In the genomic region with DNA sequence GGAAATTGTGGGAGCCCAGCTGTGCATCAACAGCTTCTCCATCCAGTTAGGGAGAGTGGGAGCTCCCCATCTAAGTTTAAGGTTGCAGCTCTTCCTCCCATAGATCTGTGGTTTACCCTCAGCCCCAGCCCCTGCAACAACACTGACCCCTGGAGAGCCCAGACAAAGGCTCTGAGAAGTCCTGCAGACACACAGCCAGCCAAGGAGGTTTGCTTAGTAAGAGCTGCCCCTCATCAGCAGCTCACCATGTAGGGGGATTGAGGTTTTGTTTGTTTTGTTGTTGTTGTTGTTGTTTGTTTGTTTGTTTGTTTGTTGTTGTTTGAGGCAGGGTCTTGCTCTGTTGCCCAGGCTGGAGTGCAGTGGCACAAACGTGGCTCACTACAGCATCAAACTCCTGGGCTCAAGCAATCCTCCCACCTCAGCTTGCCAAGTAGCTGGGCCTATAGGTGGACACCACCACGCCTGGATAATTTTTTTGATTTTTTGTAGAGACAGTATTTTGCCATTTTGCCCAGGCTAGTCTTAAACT, we compare ENCODE assay signal across 25 cellular contexts.
DNase-seq lines count a peak whose midpoint lies in the region; ATAC-seq, FAIRE-seq and TF ChIP-seq lines count a peak whose summit lies in the region.
"Had no signal": no experiment of that assay in that cellular context is flagged by ENCODE, and none has a peak within 500 bp of the region (broad histone marks: within the 10 kb centered on the region; RNA-seq: fewer than 3 reads in every experiment).

No MANE protein-coding gene starts in this region.

- no peaks in the 10 kb centered on the region for H4K20me1 ChIP-seq in HepG2 (ENCODE audit: insufficient read depth, low read length)

- no peak for FAIRE-seq in HepG2 (lab: Jason Lieb, UNC)
- FAIRE-seq: GM12878, kidney had no signal

- no peaks in the 10 kb centered on the region for H3K9me3 ChIP-seq in HepG2 (ENCODE audit: low read length)
- H3K9me3 ChIP-seq in right lobe of liver: no peaks in the 10 kb centered on the region
- H3K9me3 ChIP-seq: body of pancreas, right atrium auricular region, tibial nerve had no signal

- peaks cover 91% of the 10 kb centered on the region for H3K4me1 Mint-ChIP-seq in activated T-helper 1 cell treated with anti-CD3 and anti-CD28 coated beads, Interleukin-12 subunit alpha, Interleukin-12 subunit beta, Interleukin-2, Interleukin-4 antibody, amounts not matched to agents 30 ng/mL and 10 ng/mL and 1 ng/mL, durations not matched to agents 14 hours and 24 hours and 36 hours (ENCODE audit: low read depth)
- peaks cover 93% of the 10 kb centered on the region for H3K4me1 Mint-ChIP-seq in nephron
- peaks cover 81% of the 10 kb centered on the region for H3K4me1 Mint-ChIP-seq in stimulated activated memory B cell treated with anti-CD40 and anti-IgM and Interleukin-4, amounts not matched to agents 10 μg/mL and 1 μg/mL and 100 μg/mL, for 72 hours
- peaks cover 10 to 44% (median 24%) of the 10 kb centered on the region in 4 donors for H3K4me1 Mint-ChIP-seq in naive thymus-derived CD8-positive, alpha-beta T cell
- H3K4me1 Mint-ChIP-seq in natural killer cell: peaks cover 12 to 16% of the 10 kb centered on the region in 2 donors
- H3K4me1 Mint-ChIP-seq: CD14-positive monocyte had no signal

- peak overlapping the region; percentile 50 for H3K27ac Mint-ChIP-seq in activated T-helper 1 cell treated with anti-CD3 and anti-CD28 coated beads, Interleukin-12 subunit alpha, Interleukin-12 subunit beta, Interleukin-2, Interleukin-4 antibody, amounts not matched to agents 30 ng/mL and 10 ng/mL and 1 ng/mL, durations not matched to agents 14 hours and 24 hours and 36 hours
- peak overlapping the region; percentile 97 to 99 (median 99) for H3K27ac Mint-ChIP-seq in nephron
- peak overlapping the region; percentile 73 for H3K27ac Mint-ChIP-seq in stimulated activated memory B cell treated with anti-CD40 and anti-IgM and Interleukin-4, amounts not matched to agents 10 μg/mL and 1 μg/mL and 100 μg/mL, for 72 hours
- peak overlapping the region in 3 of 10 donors; percentile 35 to 66 (median 61) for H3K27ac Mint-ChIP-seq in naive thymus-derived CD8-positive, alpha-beta T cell
- H3K27ac Mint-ChIP-seq in natural killer cell: no peak overlapping the region

- H3K36me3 Mint-ChIP-seq in activated T-helper 1 cell treated with anti-CD3 and anti-CD28 coated beads, Interleukin-12 subunit alpha, Interleukin-12 subunit beta, Interleukin-2, Interleukin-4 antibody, amounts not matched to agents 30 ng/mL and 10 ng/mL and 1 ng/mL, durations not matched to agents 14 hours and 24 hours and 36 hours (ENCODE audit: low read depth): peaks cover 32% of the 10 kb centered on the region
- H3K36me3 Mint-ChIP-seq in nephron (ENCODE audit: low read depth) (no peaks in the 10 kb centered on the region), natural killer cell (no peaks in the 10 kb centered on the region)
- H3K36me3 Mint-ChIP-seq in stimulated activated memory B cell treated with anti-CD40 and anti-IgM and Interleukin-4, amounts not matched to agents 10 μg/mL and 1 μg/mL and 100 μg/mL, for 72 hours: peaks cover 68% of the 10 kb centered on the region
- peaks cover 0 to 24% (median 9%) of the 10 kb centered on the region in 3 donors for H3K36me3 Mint-ChIP-seq in naive thymus-derived CD8-positive, alpha-beta T cell

- BruUV-seq in HepG2 (replicated peaks; lab: Mats Ljungman, UMichigan): no TSS peak

- no peaks in the 10 kb centered on the region for H3K9me3 Mint-ChIP-seq in activated T-helper 1 cell treated with anti-CD3 and anti-CD28 coated beads, Interleukin-12 subunit alpha, Interleukin-12 subunit beta, Interleukin-2, Interleukin-4 antibody, amounts not matched to agents 30 ng/mL and 10 ng/mL and 1 ng/mL, durations not matched to agents 14 hours and 24 hours and 36 hours
- no peaks in the 10 kb centered on the region for H3K9me3 Mint-ChIP-seq in nephron
- H3K9me3 Mint-ChIP-seq in stimulated activated memory B cell treated with anti-CD40 and anti-IgM and Interleukin-4, amounts not matched to agents 10 μg/mL and 1 μg/mL and 100 μg/mL, for 72 hours: no peaks in the 10 kb centered on the region
- no peaks in the 10 kb centered on the region for H3K9me3 Mint-ChIP-seq in naive thymus-derived CD8-positive, alpha-beta T cell
- no peaks in the 10 kb centered on the region for H3K9me3 Mint-ChIP-seq in natural killer cell
- H3K9me3 Mint-ChIP-seq: activated T-helper 17 cell treated with anti-CD3 and anti-CD28 coated beads, Interleukin-2, amount 50 U/mL, for 72 hours had no signal

- no peak overlapping the region for H3K9ac ChIP-seq in HepG2 (ENCODE audit: insufficient read depth, low read depth, low read length)

- no peak for TF ChIP-seq CTCF in HepG2 (CRISPR knock-in tag; IDR thresholded peaks at IDR 0.05)
- TF ChIP-seq CTCF in right lobe of liver (IDR thresholded peaks at IDR 0.05): no peak
- no peak for TF ChIP-seq CTCF in nephron (IDR thresholded peaks at IDR 0.05; ENCODE audit: unreplicated experiment in 3 of 3)
- TF ChIP-seq CTCF in natural killer cell (IDR thresholded peaks at IDR 0.05): no peak

- WGBS in HepG2 (ENCODE audit: low lambda C conversion rate): 92% methylated on average over 2 of the region's 2 CpGs
- WGBS in right lobe of liver (ENCODE audit: insufficient coverage, low coverage, low lambda C conversion rate, missing lambda C conversion rate): 100% methylated on average over 1 of the region's 2 CpGs

- in situ Hi-C loops in HepG2 (cut with HindIII; ENCODE audit: extremely low pct_ligation_motif_present, low pct_unique_long_range_greater_than_20kb): no loop called here

- H3K4me2 ChIP-seq in HepG2 (ENCODE audit: low read depth, low read length): no peak overlapping the region

- DNase-seq in HepG2 (ENCODE audit: low spot score): no peak
- no peak for DNase-seq in right lobe of liver
- no peak for DNase-seq in activated T-helper 1 cell treated with anti-CD3 and anti-CD28 coated beads, Interleukin-12 subunit alpha, Interleukin-12 subunit beta, Interleukin-2, Interleukin-4 antibody, amounts not matched to agents 30 ng/mL and 10 ng/mL and 1 ng/mL, durations not matched to agents 14 hours and 24 hours and 36 hours (ENCODE audit: low spot score)
- no peak for DNase-seq in naive thymus-derived CD8-positive, alpha-beta T cell
- DNase-seq in natural killer cell: no peak
- DNase-seq in activated T-cell treated with anti-CD3 and anti-CD28 coated beads, Interleukin-2, amount 50 U/mL, for 1 hour: no peak
- DNase-seq: body of pancreas; glutamatergic neuron; kidney; NCI-H1105; NCI-H2081; NCI-H345; NCI-H774; nucleus accumbens; stimulated activated CD4-positive, alpha-beta T cell treated with anti-CD3 and anti-CD28 coated beads, Interleukin-12 subunit alpha, Interleukin-12 subunit beta, amount 100 ng/mL, for 4 hours; stimulated activated CD4-positive, alpha-beta T cell treated with anti-CD3 and anti-CD28 coated beads, Interleukin-4, amount 100 ng/mL, for 4 hours; WERI-Rb-1 had no signal

- no peak for TF ChIP-seq POLR2A in HepG2 (IDR thresholded peaks at IDR 0.05; ENCODE audit: insufficient read depth in 1 of 2, low read depth in 2 of 2, low read length in 2 of 2)
- no peak for TF ChIP-seq POLR2A in right lobe of liver (IDR thresholded peaks at IDR 0.05)

- H3K79me2 ChIP-seq in HepG2 (ENCODE audit: insufficient read depth, low read length): no peaks in the 10 kb centered on the region

- POLR2A ChIA-PET in HepG2 (lab: Yijun Ruan, JAX): no interaction called here
- POLR2A ChIA-PET in naive thymus-derived CD8-positive, alpha-beta T cell (lab: Charles Lee): interaction anchor here (0.5 kb wide), 1 partner anchor 13 kb away, joined by 3 read pairs; no protein-coding TSS in a partner anchor

- H3K27me3 ChIP-seq in HepG2 (ENCODE audit: control insufficient read depth in 1 of 2, insufficient read depth in 2 of 2, low read length in 2 of 2) (no peaks in the 10 kb centered on the region), right lobe of liver (no peaks in the 10 kb centered on the region)
- H3K27me3 ChIP-seq: body of pancreas, right atrium auricular region, tibial nerve had no signal

- no peak overlapping the region for H3K27ac ChIP-seq in HepG2 (ENCODE audit: extremely low read length, insufficient read depth, low read length)
- no peak overlapping the region for H3K27ac ChIP-seq in right lobe of liver
- H3K27ac ChIP-seq: body of pancreas, epithelial cell of prostate, right atrium auricular region, tibial nerve, WERI-Rb-1 had no signal

- TF ChIP-seq EP300 in HepG2 (IDR thresholded peaks at IDR 0.05; ENCODE audit: low read depth in 2 of 2, low read length in 2 of 2): no peak
- no peak for TF ChIP-seq EP300 in HepG2 (CRISPR knock-in tag; IDR thresholded peaks at IDR 0.05; ENCODE audit: borderline replicate concordance)

- TF ChIP-seq RAD21 in HepG2 (CRISPR knock-in tag; IDR thresholded peaks at IDR 0.05): no peak

- CTCF ChIA-PET in HepG2 (lab: Yijun Ruan, JAX; ENCODE audit: low intra/inter-chr PET ratio, low total read pairs): no interaction called here

- H3K4me3 ChIP-seq in HepG2 (replicated peaks in 1 of 3; ENCODE audit: insufficient read depth in 1 of 3, low read depth in 2 of 3, low read length in 3 of 3): no peak overlapping the region
- H3K4me3 ChIP-seq in right lobe of liver: no peak overlapping the region
- H3K4me3 ChIP-seq: body of pancreas, GM12878, right atrium auricular region, tibial nerve had no signal

- no peak overlapping the region for H3K4me3 Mint-ChIP-seq in activated T-helper 1 cell treated with anti-CD3 and anti-CD28 coated beads, Interleukin-12 subunit alpha, Interleukin-12 subunit beta, Interleukin-2, Interleukin-4 antibody, amounts not matched to agents 30 ng/mL and 10 ng/mL and 1 ng/mL, durations not matched to agents 14 hours and 24 hours and 36 hours
- H3K4me3 Mint-ChIP-seq in nephron (no peak overlapping the region), natural killer cell (no peak overlapping the region)
- no peak overlapping the region for H3K4me3 Mint-ChIP-seq in stimulated activated memory B cell treated with anti-CD40 and anti-IgM and Interleukin-4, amounts not matched to agents 10 μg/mL and 1 μg/mL and 100 μg/mL, for 72 hours
- H3K4me3 Mint-ChIP-seq in naive thymus-derived CD8-positive, alpha-beta T cell: no peak overlapping the region
- H3K4me3 Mint-ChIP-seq: activated T-helper 17 cell treated with anti-CD3 and anti-CD28 coated beads, Interleukin-2, amount 50 U/mL, for 72 hours; CD14-positive monocyte had no signal

- H3K36me3 ChIP-seq in HepG2 (replicated peaks in 1 of 2; ENCODE audit: control insufficient read depth in 1 of 2, insufficient read depth in 2 of 2, low read length in 2 of 2): peaks cover 0 to 2% of the 10 kb centered on the region in 2 experiments; a peak in 1 of 5 replicates
- H3K36me3 ChIP-seq in right lobe of liver: no peaks in the 10 kb centered on the region
- H3K36me3 ChIP-seq: right atrium auricular region had no signal

- no peaks in the 10 kb centered on the region for H3K27me3 Mint-ChIP-seq in activated T-helper 1 cell treated with anti-CD3 and anti-CD28 coated beads, Interleukin-12 subunit alpha, Interleukin-12 subunit beta, Interleukin-2, Interleukin-4 antibody, amounts not matched to agents 30 ng/mL and 10 ng/mL and 1 ng/mL, durations not matched to agents 14 hours and 24 hours and 36 hours (ENCODE audit: insufficient read depth)
- H3K27me3 Mint-ChIP-seq in nephron (ENCODE audit: low read depth): no peaks in the 10 kb centered on the region
- H3K27me3 Mint-ChIP-seq in stimulated activated memory B cell treated with anti-CD40 and anti-IgM and Interleukin-4, amounts not matched to agents 10 μg/mL and 1 μg/mL and 100 μg/mL, for 72 hours: no peaks in the 10 kb centered on the region
- no peaks in the 10 kb centered on the region for H3K27me3 Mint-ChIP-seq in naive thymus-derived CD8-positive, alpha-beta T cell
- H3K27me3 Mint-ChIP-seq in natural killer cell (ENCODE audit: low read depth in 2 of 2): no peaks in the 10 kb centered on the region
- H3K27me3 Mint-ChIP-seq: activated T-helper 17 cell treated with anti-CD3 and anti-CD28 coated beads, Interleukin-2, amount 50 U/mL, for 72 hours had no signal

- intact Hi-C loops in HepG2 (cut with micrococcal nuclease; ENCODE audit: unreplicated experiment) (no loop called here), right lobe of liver (cut with DNase I) (no loop called here), natural killer cell (cut with micrococcal nuclease) (no loop called here)
- intact Hi-C loops in activated T-helper 1 cell treated with anti-CD3 and anti-CD28 coated beads, Interleukin-12 subunit alpha, Interleukin-12 subunit beta, Interleukin-2, Interleukin-4 antibody, amounts not matched to agents 30 ng/mL and 10 ng/mL and 1 ng/mL, durations not matched to agents 14 hours and 24 hours and 36 hours (cut with micrococcal nuclease): no loop called here

- ATAC-seq in HepG2 (no peak), right lobe of liver (no peak), natural killer cell (no peak)
- no peak for ATAC-seq in stimulated activated memory B cell treated with anti-CD40 and anti-IgM and Interleukin-4, amounts not matched to agents 10 μg/mL and 1 μg/mL and 100 μg/mL, for 72 hours
- no peak for ATAC-seq in naive thymus-derived CD8-positive, alpha-beta T cell
- ATAC-seq: activated T-helper 17 cell treated with anti-CD3 and anti-CD28 coated beads, Interleukin-2, amount 50 U/mL, for 72 hours; body of pancreas; GM12878 had no signal

- no peak overlapping the region for H2AFZ ChIP-seq in HepG2 (ENCODE audit: low read length)

- H3K4me1 ChIP-seq in HepG2 (ENCODE audit: insufficient read depth, low read length) (peaks cover 22% of the 10 kb centered on the region), right lobe of liver (no peaks in the 10 kb centered on the region)

Comparison
In these comparisons a context has a peak if more than half of its experiments do, and no peak if none do; other contexts are left out.
1. H3K27ac Mint-ChIP-seq: peak in activated T-helper 1 cell treated with anti-CD3 and anti-CD28 coated beads, Interleukin-12 subunit alpha, Interleukin-12 subunit beta, Interleukin-2, Interleukin-4 antibody, amounts not matched to agents 30 ng/mL and 10 ng/mL and 1 ng/mL, durations not matched to agents 14 hours and 24 hours and 36 hours (single experiment), nephron (3 of 3) and stimulated activated memory B cell treated with anti-CD40 and anti-IgM and Interleukin-4, amounts not matched to agents 10 μg/mL and 1 μg/mL and 100 μg/mL, for 72 hours (single experiment); none in natural killer cell (0 of 2).